In the genomic region with DNA sequence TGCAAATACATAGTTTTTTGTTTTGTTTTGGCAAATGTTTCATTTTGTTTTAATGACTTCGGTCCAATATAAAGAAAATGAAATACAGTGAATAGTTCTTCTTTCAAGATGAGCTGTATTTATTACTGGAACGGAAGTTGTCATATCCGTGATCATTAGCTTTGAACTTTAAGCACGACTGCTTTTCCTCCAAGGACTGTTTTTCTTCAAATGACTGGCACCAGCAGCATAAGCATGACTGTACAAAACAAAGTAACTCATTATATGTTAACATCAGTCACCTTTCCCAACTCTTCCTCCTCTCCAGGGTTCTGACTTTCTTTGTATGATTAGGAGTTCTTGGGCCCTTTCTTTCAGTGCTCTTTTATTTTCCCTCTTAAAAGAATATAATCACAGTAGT, we compare ENCODE assay signal across 2 cellular contexts.
TF ChIP-seq lines count a peak whose summit lies in the region.

No MANE protein-coding gene starts in this region.

TF ChIP-seq in liver, 16 proteins besides CTCF, POLR2A, EP300 and RAD21:
- TF ChIP-seq, protein P1, sequence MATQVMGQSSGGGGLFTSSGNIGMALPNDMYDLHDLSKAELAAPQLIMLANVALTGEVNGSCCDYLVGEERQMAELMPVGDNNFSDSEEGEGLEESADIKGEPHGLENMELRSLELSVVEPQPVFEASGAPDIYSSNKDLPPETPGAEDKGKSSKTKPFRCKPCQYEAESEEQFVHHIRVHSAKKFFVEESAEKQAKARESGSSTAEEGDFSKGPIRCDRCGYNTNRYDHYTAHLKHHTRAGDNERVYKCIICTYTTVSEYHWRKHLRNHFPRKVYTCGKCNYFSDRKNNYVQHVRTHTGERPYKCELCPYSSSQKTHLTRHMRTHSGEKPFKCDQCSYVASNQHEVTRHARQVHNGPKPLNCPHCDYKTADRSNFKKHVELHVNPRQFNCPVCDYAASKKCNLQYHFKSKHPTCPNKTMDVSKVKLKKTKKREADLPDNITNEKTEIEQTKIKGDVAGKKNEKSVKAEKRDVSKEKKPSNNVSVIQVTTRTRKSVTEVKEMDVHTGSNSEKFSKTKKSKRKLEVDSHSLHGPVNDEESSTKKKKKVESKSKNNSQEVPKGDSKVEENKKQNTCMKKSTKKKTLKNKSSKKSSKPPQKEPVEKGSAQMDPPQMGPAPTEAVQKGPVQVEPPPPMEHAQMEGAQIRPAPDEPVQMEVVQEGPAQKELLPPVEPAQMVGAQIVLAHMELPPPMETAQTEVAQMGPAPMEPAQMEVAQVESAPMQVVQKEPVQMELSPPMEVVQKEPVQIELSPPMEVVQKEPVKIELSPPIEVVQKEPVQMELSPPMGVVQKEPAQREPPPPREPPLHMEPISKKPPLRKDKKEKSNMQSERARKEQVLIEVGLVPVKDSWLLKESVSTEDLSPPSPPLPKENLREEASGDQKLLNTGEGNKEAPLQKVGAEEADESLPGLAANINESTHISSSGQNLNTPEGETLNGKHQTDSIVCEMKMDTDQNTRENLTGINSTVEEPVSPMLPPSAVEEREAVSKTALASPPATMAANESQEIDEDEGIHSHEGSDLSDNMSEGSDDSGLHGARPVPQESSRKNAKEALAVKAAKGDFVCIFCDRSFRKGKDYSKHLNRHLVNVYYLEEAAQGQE (IDR thresholded peaks at IDR 0.05): peak; percentile 26
- TF ChIP-seq GABPA (IDR thresholded peaks at IDR 0.05 in 1 of 2, conservative IDR thresholded peaks at IDR 0.05 in 1 of 2) (peak; percentile 26 to 29), NR2F2 (IDR thresholded peaks at IDR 0.05) (no peak), FOXA2 (IDR thresholded peaks at IDR 0.05) (no peak), TAF1 (conservative IDR thresholded peaks at IDR 0.05) (no peak), FOXA1 (IDR thresholded peaks at IDR 0.05) (no peak)

TF ChIP-seq in HepG2, 621 proteins besides CTCF, POLR2A, EP300 and RAD21 (continued from another document):
- TF ChIP-seq MBD4 (IDR thresholded peaks at IDR 0.05; ENCODE audit: borderline replicate concordance, low read length) (no peak), MZF1 (CRISPR knock-in tag; IDR thresholded peaks at IDR 0.05; ENCODE audit: borderline replicate concordance) (no peak), ZNF430 (CRISPR knock-in tag; IDR thresholded peaks at IDR 0.05) (no peak), ZFP62 (CRISPR knock-in tag; IDR thresholded peaks at IDR 0.05) (no peak), FIP1L1 (IDR thresholded peaks at IDR 0.05; ENCODE audit: borderline replicate concordance, insufficient read depth, low read depth, low read length) (no peak), PHF20 (CRISPR knock-in tag; IDR thresholded peaks at IDR 0.05) (no peak)
- TF ChIP-seq, protein P2, sequence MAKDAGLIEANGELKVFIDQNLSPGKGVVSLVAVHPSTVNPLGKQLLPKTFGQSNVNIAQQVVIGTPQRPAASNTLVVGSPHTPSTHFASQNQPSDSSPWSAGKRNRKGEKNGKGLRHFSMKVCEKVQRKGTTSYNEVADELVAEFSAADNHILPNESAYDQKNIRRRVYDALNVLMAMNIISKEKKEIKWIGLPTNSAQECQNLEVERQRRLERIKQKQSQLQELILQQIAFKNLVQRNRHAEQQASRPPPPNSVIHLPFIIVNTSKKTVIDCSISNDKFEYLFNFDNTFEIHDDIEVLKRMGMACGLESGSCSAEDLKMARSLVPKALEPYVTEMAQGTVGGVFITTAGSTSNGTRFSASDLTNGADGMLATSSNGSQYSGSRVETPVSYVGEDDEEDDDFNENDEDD (CRISPR knock-in tag; IDR thresholded peaks at IDR 0.05; ENCODE audit: borderline replicate concordance): no peak
TF ChIP-seq in HepG2: peak in this region for 0.
